11 cellular contexts compared by ENCODE assay signal in genomic region chrX:24294619-24295018, GRCh38. TPM values are rescaled to one million over a fixed set of nuclear protein-coding genes. Genes with fewer than 3 reads are reported as not detected.
A peak's percentile ranks its signal among the peaks of the same experiment; 100 is the strongest.
DNase-seq lines count a peak whose midpoint lies in the region; ATAC-seq and TF ChIP-seq lines count a peak whose summit lies in the region.
"Had no signal": no experiment of that assay in that cellular context is flagged by ENCODE, and none has a peak within 500 bp of the region (broad histone marks: within the 10 kb centered on the region; RNA-seq: fewer than 3 reads in every experiment).

No MANE protein-coding gene starts in this region.

- DNase-seq in Right ventricle myocardium inferior (ENCODE audit: missing footprints) (peak; percentile 56), left ventricle myocardium inferior (no peak), RPMI7951 (ENCODE audit: low read depth) (peak; percentile 20), epithelial cell of esophagus (ENCODE audit: low read depth) (no peak), NCI-H1105 treated with DMSO at 0.1 percent for 48 hours (lab: John Stamatoyannopoulos, UW) (no peak), NCI-H510A (lab: John Stamatoyannopoulos, UW) (no peak)
- DNase-seq in stimulated activated CD8-positive, alpha-beta memory T cell treated with anti-CD3 and anti-CD28 coated beads, Interleukin-4, amount 100 ng/mL, for 48 hours, result peak; percentile 46
- DNase-seq: GF-D8 had no signal

- no peaks in the 10 kb centered on the region for H3K4me1 ChIP-seq in left ventricle myocardium inferior
- H3K4me1 ChIP-seq in gastroesophageal sphincter, result peaks cover 4 to 21% (median 6%) of the 10 kb centered on the region in 3 donors

- TF ChIP-seq EP300 in gastroesophageal sphincter (IDR thresholded peaks at IDR 0.05), result no peak

- no peak for TF ChIP-seq POLR2A in gastroesophageal sphincter (IDR thresholded peaks at IDR 0.05)

- no peak overlapping the region for H3K27ac ChIP-seq in left ventricle myocardium inferior (replicated peaks)
- peak overlapping the region in 1 of 4 donors; percentile 78 for H3K27ac ChIP-seq in gastroesophageal sphincter

- no peaks in the 10 kb centered on the region for H3K9me3 ChIP-seq in left ventricle myocardium inferior (replicated peaks)
- H3K9me3 ChIP-seq in gastroesophageal sphincter, result no peaks in the 10 kb centered on the region

- no peaks in the 10 kb centered on the region for H3K27me3 ChIP-seq in left ventricle myocardium inferior (ENCODE audit: low read depth)
- H3K27me3 ChIP-seq in gastroesophageal sphincter, result no peaks in the 10 kb centered on the region

- no peak for ATAC-seq in Right ventricle myocardium inferior
- ATAC-seq in gastroesophageal sphincter, result no peak
- ATAC-seq: natural killer cell treated with Interleukin-12 subunit alpha and Interleukin-12 subunit beta and Interleukin-15 and Interleukin-18, amount 100 ng/mL, for 72 hours had no signal

- intact Hi-C loops in Right ventricle myocardium inferior (cut with DNase I) (no loop called here), left ventricle myocardium inferior (cut with micrococcal nuclease) (no loop called here)

- 49 to 68% methylated on average over 8 to 12 of the region's 13 CpGs for WGBS in gastroesophageal sphincter (ENCODE audit: low coverage in 1 of 2), 2 donors

- TF ChIP-seq CTCF in left ventricle myocardium inferior (IDR thresholded peaks at IDR 0.05; ENCODE audit: borderline replicate concordance) (no peak), epithelial cell of esophagus (IDR thresholded peaks at IDR 0.05; ENCODE audit: insufficient read depth, low read depth, low read length, missing control alignments) (peak; percentile 7), gastroesophageal sphincter (IDR thresholded peaks at IDR 0.05) (peak in 1 of 4 experiments; percentile 12)

- H3K4me3 ChIP-seq in left ventricle myocardium inferior (no peak overlapping the region), epithelial cell of esophagus (ENCODE audit: low read length) (no peak overlapping the region), gastroesophageal sphincter (no peak overlapping the region)

- H3K36me3 ChIP-seq in left ventricle myocardium inferior, result no peaks in the 10 kb centered on the region
- no peaks in the 10 kb centered on the region for H3K36me3 ChIP-seq in gastroesophageal sphincter

RNA-seq across cellular contexts. Expression of gene SUPT20HL2, which starts 19.2 kb away (rescaled TPM):
- total RNA-seq in Right ventricle myocardium inferior (not detected), left ventricle myocardium inferior (not detected), gastroesophageal sphincter (not detected)
- total RNA-seq in RPMI7951 (2014; rRNA removed; shearing (Covaris generic)), result 0.24 TPM in 1 of 2 replicates, not detected in the other
- total RNA-seq: natural killer cell treated with Interleukin-12 subunit alpha and Interleukin-12 subunit beta and Interleukin-15 and Interleukin-18, amount 100 ng/mL, for 72 hours; subcutaneous adipose tissue had no signal

Comparison
In these comparisons a context has a peak if more than half of its experiments do, and no peak if none do; other contexts are left out.
1. DNase-seq: peak in Right ventricle myocardium inferior (single experiment), RPMI7951 (single experiment) and stimulated activated CD8-positive, alpha-beta memory T cell treated with anti-CD3 and anti-CD28 coated beads, Interleukin-4, amount 100 ng/mL, for 48 hours (single experiment); none in left ventricle myocardium inferior (single experiment), epithelial cell of esophagus (single experiment), NCI-H1105 treated with DMSO at 0.1 percent for 48 hours (single experiment) and NCI-H510A (single experiment).